ENCODE assay signal across 2 cellular contexts in the genomic region with DNA sequence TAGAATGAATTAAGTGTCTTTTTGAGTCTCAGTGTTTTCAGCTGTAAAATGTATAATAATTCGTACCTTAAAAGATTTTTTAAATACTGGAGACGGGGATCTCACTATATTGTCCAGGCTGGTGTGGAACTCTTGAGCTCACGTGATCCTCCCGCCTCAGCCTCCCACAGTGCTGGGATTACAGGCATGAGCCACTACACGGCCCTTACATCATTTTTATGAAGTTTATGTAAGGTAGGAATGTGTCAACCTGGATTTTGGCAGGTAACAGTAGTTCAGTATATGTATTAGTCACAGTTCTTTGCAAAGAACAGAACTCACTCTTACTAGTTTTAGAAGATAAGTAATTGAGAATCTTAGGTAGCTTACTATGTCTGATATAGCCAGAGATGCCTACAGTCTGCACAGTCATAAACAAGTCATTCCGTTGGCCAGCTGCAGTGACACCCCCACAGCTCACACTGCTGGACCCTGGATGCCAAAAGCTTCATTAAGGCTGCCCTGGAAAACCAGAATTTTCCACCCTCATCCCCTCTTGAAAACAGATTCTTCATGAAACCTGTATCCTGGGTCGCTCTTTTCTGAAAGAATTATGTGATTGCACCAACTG.
TF ChIP-seq lines count a peak whose summit lies in the region.

No MANE protein-coding gene starts in this region.

TF ChIP-seq in GM23338, 12 proteins besides CTCF, POLR2A, EP300 and RAD21 (continues in another document):
- TF ChIP-seq POLR2AphosphoS5 (IDR thresholded peaks at IDR 0.05; ENCODE audit: low read depth) (no peak), NANOG (IDR thresholded peaks at IDR 0.05; ENCODE audit: borderline replicate concordance) (no peak), EZH2phosphoT487 (IDR thresholded peaks at IDR 0.05; ENCODE audit: unreplicated experiment) (no peak), STAT1 (IDR thresholded peaks at IDR 0.05; ENCODE audit: unreplicated experiment) (no peak), ZNF331 (CRISPR knock-in tag; IDR thresholded peaks at IDR 0.05; ENCODE audit: low read depth) (no peak), ZNF114 (CRISPR knock-in tag; IDR thresholded peaks at IDR 0.05) (no peak), CREB1 (CRISPR knock-in tag; IDR thresholded peaks at IDR 0.05; ENCODE audit: low read depth) (no peak), JUNB (IDR thresholded peaks at IDR 0.05; ENCODE audit: unreplicated experiment) (no peak), ETS1 (IDR thresholded peaks at IDR 0.05) (no peak), EZH2 (IDR thresholded peaks at IDR 0.05; ENCODE audit: low read depth, unreplicated experiment) (no peak)
- TF ChIP-seq, protein P1, sequence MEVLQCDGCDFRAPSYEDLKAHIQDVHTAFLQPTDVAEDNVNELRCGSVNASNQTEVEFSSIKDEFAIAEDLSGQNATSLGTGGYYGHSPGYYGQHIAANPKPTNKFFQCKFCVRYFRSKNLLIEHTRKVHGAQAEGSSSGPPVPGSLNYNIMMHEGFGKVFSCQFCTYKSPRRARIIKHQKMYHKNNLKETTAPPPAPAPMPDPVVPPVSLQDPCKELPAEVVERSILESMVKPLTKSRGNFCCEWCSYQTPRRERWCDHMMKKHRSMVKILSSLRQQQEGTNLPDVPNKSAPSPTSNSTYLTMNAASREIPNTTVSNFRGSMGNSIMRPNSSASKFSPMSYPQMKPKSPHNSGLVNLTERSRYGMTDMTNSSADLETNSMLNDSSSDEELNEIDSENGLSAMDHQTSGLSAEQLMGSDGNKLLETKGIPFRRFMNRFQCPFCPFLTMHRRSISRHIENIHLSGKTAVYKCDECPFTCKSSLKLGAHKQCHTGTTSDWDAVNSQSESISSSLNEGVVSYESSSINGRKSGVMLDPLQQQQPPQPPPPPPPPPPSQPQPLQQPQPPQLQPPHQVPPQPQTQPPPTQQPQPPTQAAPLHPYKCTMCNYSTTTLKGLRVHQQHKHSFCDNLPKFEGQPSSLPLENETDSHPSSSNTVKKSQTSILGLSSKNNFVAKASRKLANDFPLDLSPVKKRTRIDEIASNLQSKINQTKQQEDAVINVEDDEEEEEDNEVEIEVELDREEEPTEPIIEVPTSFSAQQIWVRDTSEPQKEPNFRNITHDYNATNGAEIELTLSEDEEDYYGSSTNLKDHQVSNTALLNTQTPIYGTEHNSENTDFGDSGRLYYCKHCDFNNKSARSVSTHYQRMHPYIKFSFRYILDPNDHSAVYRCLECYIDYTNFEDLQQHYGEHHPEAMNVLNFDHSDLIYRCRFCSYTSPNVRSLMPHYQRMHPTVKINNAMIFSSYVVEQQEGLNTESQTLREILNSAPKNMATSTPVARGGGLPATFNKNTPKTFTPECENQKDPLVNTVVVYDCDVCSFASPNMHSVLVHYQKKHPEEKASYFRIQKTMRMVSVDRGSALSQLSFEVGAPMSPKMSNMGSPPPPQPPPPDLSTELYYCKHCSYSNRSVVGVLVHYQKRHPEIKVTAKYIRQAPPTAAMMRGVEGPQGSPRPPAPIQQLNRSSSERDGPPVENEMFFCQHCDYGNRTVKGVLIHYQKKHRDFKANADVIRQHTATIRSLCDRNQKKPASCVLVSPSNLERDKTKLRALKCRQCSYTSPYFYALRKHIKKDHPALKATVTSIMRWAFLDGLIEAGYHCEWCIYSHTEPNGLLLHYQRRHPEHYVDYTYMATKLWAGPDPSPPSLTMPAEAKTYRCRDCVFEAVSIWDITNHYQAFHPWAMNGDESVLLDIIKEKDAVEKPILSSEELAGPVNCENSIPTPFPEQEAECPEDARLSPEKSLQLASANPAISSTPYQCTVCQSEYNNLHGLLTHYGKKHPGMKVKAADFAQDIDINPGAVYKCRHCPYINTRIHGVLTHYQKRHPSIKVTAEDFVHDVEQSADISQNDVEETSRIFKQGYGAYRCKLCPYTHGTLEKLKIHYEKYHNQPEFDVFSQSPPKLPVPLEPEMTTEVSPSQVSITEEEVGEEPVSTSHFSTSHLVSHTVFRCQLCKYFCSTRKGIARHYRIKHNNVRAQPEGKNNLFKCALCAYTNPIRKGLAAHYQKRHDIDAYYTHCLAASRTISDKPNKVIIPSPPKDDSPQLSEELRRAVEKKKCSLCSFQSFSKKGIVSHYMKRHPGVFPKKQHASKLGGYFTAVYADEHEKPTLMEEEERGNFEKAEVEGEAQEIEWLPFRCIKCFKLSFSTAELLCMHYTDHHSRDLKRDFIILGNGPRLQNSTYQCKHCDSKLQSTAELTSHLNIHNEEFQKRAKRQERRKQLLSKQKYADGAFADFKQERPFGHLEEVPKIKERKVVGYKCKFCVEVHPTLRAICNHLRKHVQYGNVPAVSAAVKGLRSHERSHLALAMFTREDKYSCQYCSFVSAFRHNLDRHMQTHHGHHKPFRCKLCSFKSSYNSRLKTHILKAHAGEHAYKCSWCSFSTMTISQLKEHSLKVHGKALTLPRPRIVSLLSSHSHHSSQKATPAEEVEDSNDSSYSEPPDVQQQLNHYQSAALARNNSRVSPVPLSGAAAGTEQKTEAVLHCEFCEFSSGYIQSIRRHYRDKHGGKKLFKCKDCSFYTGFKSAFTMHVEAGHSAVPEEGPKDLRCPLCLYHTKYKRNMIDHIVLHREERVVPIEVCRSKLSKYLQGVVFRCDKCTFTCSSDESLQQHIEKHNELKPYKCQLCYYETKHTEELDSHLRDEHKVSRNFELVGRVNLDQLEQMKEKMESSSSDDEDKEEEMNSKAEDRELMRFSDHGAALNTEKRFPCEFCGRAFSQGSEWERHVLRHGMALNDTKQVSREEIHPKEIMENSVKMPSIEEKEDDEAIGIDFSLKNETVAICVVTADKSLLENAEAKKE (CRISPR knock-in tag; IDR thresholded peaks at IDR 0.05): no peak

TF ChIP-seq in K562, 482 proteins besides CTCF, POLR2A, EP300 and RAD21:
- TF ChIP-seq JUN (IDR thresholded peaks at IDR 0.05; ENCODE audit: borderline replicate concordance, low read depth, low read length): no peak
- TF ChIP-seq JUN (CRISPR knock-in tag; IDR thresholded peaks at IDR 0.05; ENCODE audit: borderline replicate concordance): no peak
- TF ChIP-seq RBM25 (IDR thresholded peaks at IDR 0.05; ENCODE audit: low read depth, low read length, severe bottlenecking): peak; percentile 12
